In the genomic region with DNA sequence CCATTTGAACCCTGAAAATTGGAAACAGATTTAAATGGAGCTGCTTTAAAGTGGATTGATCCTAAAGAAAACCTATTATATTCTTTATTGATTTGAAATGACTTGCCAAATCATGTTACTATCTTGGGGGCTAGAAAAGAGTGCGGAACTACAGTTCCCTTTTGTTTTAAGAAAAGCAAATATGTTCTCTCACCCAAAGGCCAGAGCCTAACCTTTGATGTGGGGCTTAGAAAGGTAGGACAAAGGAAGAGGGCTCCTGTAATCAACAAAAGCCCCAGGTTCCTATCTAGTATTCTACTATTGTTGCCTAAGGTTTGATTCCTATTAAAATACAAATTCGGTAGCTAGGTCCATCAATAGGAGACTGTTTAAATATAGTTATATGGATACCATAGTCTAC, we compare ENCODE assay signal across 1 cellular context.
TF ChIP-seq lines count a peak whose summit lies in the region.

No MANE protein-coding gene starts in this region.

TF ChIP-seq in HepG2, 621 proteins besides CTCF, POLR2A, EP300 and RAD21:
- TF ChIP-seq, protein P1, sequence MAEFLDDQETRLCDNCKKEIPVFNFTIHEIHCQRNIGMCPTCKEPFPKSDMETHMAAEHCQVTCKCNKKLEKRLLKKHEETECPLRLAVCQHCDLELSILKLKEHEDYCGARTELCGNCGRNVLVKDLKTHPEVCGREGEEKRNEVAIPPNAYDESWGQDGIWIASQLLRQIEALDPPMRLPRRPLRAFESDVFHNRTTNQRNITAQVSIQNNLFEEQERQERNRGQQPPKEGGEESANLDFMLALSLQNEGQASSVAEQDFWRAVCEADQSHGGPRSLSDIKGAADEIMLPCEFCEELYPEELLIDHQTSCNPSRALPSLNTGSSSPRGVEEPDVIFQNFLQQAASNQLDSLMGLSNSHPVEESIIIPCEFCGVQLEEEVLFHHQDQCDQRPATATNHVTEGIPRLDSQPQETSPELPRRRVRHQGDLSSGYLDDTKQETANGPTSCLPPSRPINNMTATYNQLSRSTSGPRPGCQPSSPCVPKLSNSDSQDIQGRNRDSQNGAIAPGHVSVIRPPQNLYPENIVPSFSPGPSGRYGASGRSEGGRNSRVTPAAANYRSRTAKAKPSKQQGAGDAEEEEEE (CRISPR knock-in tag; IDR thresholded peaks at IDR 0.05; ENCODE audit: borderline replicate concordance): no peak
- TF ChIP-seq ZNF354B (CRISPR knock-in tag; IDR thresholded peaks at IDR 0.05) (no peak), GATAD1 (CRISPR knock-in tag; IDR thresholded peaks at IDR 0.05) (no peak), HIVEP1 (CRISPR knock-in tag; IDR thresholded peaks at IDR 0.05) (no peak), TCF12 (IDR thresholded peaks at IDR 0.05) (no peak), TCF12 (CRISPR knock-in tag; IDR thresholded peaks at IDR 0.05) (no peak), MIER2 (CRISPR knock-in tag; IDR thresholded peaks at IDR 0.05) (no peak), TRIM24 (CRISPR knock-in tag; IDR thresholded peaks at IDR 0.05) (no peak), SOX13 (IDR thresholded peaks at IDR 0.05) (peak; percentile 90), SOX13 (CRISPR knock-in tag; conservative IDR thresholded peaks at IDR 0.05 in 1 of 2, IDR thresholded peaks at IDR 0.05 in 1 of 2) (peak in 1 of 2 experiments; percentile 92; a peak in 2 of 4 replicates), TCF7 (IDR thresholded peaks at IDR 0.05; ENCODE audit: low read depth) (peak; percentile 63), NFATC3 (CRISPR knock-in tag; IDR thresholded peaks at IDR 0.05) (no peak), SIX1 (CRISPR knock-in tag; IDR thresholded peaks at IDR 0.05; ENCODE audit: borderline replicate concordance) (no peak), SOX6 (IDR thresholded peaks at IDR 0.05) (no peak), SOX6 (CRISPR knock-in tag; IDR thresholded peaks at IDR 0.05) (peak; percentile 76), ESRRA (CRISPR knock-in tag; IDR thresholded peaks at IDR 0.05; ENCODE audit: low read depth) (no peak), SOX5 (CRISPR knock-in tag; IDR thresholded peaks at IDR 0.05; ENCODE audit: borderline replicate concordance) (peak; percentile 92)
- TF ChIP-seq, protein P2, sequence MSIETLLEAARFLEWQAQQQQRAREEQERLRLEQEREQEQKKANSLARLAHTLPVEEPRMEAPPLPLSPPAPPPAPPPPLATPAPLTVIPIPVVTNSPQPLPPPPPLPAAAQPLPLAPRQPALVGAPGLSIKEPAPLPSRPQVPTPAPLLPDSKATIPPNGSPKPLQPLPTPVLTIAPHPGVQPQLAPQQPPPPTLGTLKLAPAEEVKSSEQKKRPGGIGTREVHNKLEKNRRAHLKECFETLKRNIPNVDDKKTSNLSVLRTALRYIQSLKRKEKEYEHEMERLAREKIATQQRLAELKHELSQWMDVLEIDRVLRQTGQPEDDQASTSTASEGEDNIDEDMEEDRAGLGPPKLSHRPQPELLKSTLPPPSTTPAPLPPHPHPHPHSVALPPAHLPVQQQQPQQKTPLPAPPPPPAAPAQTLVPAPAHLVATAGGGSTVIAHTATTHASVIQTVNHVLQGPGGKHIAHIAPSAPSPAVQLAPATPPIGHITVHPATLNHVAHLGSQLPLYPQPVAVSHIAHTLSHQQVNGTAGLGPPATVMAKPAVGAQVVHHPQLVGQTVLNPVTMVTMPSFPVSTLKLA (IDR thresholded peaks at IDR 0.05): no peak
- TF ChIP-seq, protein P3, sequence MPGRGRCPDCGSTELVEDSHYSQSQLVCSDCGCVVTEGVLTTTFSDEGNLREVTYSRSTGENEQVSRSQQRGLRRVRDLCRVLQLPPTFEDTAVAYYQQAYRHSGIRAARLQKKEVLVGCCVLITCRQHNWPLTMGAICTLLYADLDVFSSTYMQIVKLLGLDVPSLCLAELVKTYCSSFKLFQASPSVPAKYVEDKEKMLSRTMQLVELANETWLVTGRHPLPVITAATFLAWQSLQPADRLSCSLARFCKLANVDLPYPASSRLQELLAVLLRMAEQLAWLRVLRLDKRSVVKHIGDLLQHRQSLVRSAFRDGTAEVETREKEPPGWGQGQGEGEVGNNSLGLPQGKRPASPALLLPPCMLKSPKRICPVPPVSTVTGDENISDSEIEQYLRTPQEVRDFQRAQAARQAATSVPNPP (CRISPR knock-in tag; IDR thresholded peaks at IDR 0.05): no peak
